Comparison of ENCODE assay signal across 12 cellular contexts in the genomic region with DNA sequence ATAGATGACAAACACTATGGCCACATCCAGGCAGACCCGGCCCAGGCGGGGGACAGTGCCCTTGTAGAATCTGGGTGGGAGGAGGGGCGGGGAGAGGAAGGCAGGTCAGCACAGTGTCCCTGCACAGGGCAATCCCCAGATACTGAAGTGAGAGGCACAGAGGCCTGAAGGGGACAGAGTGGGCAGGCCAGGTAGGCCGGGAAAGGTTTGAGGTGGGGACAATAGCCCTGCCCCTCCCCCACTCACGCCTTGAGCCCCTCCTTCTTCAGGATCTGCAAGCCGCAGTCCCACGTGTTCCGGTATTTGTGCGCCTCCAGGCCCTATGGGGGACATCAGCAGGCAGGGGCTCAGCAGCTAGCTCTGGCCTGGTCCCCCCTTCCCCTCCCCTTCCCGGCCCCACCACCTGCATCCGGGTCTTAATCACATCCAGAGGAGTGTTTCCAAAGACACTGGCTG. TPM values are rescaled to one million over a fixed set of nuclear protein-coding genes. Genes with fewer than 3 reads are reported as not detected.
DNase-seq lines count a peak whose midpoint lies in the region; TF ChIP-seq lines count a peak whose summit lies in the region.
"Had no signal": no experiment of that assay in that cellular context is flagged by ENCODE, and none has a peak within 500 bp of the region (broad histone marks: within the 10 kb centered on the region; RNA-seq: fewer than 3 reads in every experiment).

No MANE protein-coding gene starts in this region.

- POLR2A ChIA-PET in PC-9 (lab: Charles Lee; ENCODE audit: unreplicated experiment), result no interaction called here

- no peaks in the 10 kb centered on the region for H3K9me3 ChIP-seq in Karpas-422 (ENCODE audit: low read length)
- H3K9me3 ChIP-seq in osteoblast (ENCODE audit: low read depth, low read length), result no peaks in the 10 kb centered on the region
- H3K9me3 ChIP-seq in PC-9 (ENCODE audit: insufficient read depth, low read depth), result no peaks in the 10 kb centered on the region
- H3K9me3 ChIP-seq: tibial artery had no signal

- H3K9ac ChIP-seq in Karpas-422 (ENCODE audit: low read length), result peak overlapping the region; percentile 100

- no peaks in the 10 kb centered on the region for H3K9me3 Mint-ChIP-seq in activated T-cell treated with anti-CD3 and anti-CD28 coated beads, Interleukin-2, amount 50 U/mL, for 24 hours

- peak overlapping the region; percentile 80 for H3K27ac Mint-ChIP-seq in activated T-cell treated with anti-CD3 and anti-CD28 coated beads, Interleukin-2, amount 50 U/mL, for 24 hours

- H3K4me2 ChIP-seq in Karpas-422 (ENCODE audit: low read depth, low read length, poor library complexity, severe bottlenecking) (peak overlapping the region; percentile 95), osteoblast (ENCODE audit: insufficient read depth, low read length) (no peak overlapping the region), PC-9 (no peak overlapping the region)

- peaks cover 40% of the 10 kb centered on the region for H3K36me3 Mint-ChIP-seq in activated T-cell treated with anti-CD3 and anti-CD28 coated beads, Interleukin-2, amount 50 U/mL, for 24 hours (ENCODE audit: low read depth)

- H3K4me1 ChIP-seq in Karpas-422 (ENCODE audit: low read length) (peaks cover 60% of the 10 kb centered on the region), osteoblast (ENCODE audit: insufficient read depth, low read length) (peaks cover 36% of the 10 kb centered on the region), PC-9 (replicated peaks; ENCODE audit: insufficient read depth) (peaks cover 35% of the 10 kb centered on the region)

- H3K36me3 ChIP-seq in Karpas-422 (ENCODE audit: insufficient read depth, low read length), result no peaks in the 10 kb centered on the region; the same call in 1 of the 2 replicates
- peaks cover 3% of the 10 kb centered on the region for H3K36me3 ChIP-seq in osteoblast (ENCODE audit: insufficient read depth, low read length)
- 0 out of 2 replicates have a peak, but pooled peaks cover 7% of the 10 kb centered on the region for H3K36me3 ChIP-seq in PC-9 (ENCODE audit: low read depth)

- H3K27ac ChIP-seq in Karpas-422 (ENCODE audit: low read length) (peak overlapping the region; percentile 97), osteoblast (ENCODE audit: low read depth, low read length) (no peak overlapping the region), PC-9 (no peak overlapping the region)

- H3K4me1 Mint-ChIP-seq in activated T-cell treated with anti-CD3 and anti-CD28 coated beads, Interleukin-2, amount 50 U/mL, for 24 hours (ENCODE audit: low read depth), result peaks cover 44% of the 10 kb centered on the region

- no peaks in the 10 kb centered on the region for H3K27me3 Mint-ChIP-seq in activated T-cell treated with anti-CD3 and anti-CD28 coated beads, Interleukin-2, amount 50 U/mL, for 24 hours

- TF ChIP-seq CTCF in osteoblast (IDR thresholded peaks at IDR 0.05; ENCODE audit: extremely low read depth, low read depth, low read length) (no peak), PC-9 (conservative IDR thresholded peaks at IDR 0.05) (no peak)

- H3K9me2 ChIP-seq in Karpas-422 (replicated peaks; ENCODE audit: insufficient read depth, low read length) (no peaks in the 10 kb centered on the region), PC-9 (ENCODE audit: insufficient read depth) (no peaks in the 10 kb centered on the region)

- no TSS peak for BruUV-seq in PC-9 (replicated peaks; lab: Mats Ljungman, UMichigan)

- peak overlapping the region; percentile 74 for H3K4me3 Mint-ChIP-seq in activated T-cell treated with anti-CD3 and anti-CD28 coated beads, Interleukin-2, amount 50 U/mL, for 24 hours

- no peak overlapping the region for H2AFZ ChIP-seq in Karpas-422 (ENCODE audit: low read length)
- no peak overlapping the region for H2AFZ ChIP-seq in osteoblast (ENCODE audit: low read length)
- no peak overlapping the region for H2AFZ ChIP-seq in PC-9

- intact Hi-C loops in PC-9 (cut with micrococcal nuclease; ENCODE audit: unreplicated experiment), result loop anchor here (5.0 kb wide), 1 partner anchor 221 kb away; no protein-coding TSS in a partner anchor

- H3K27me3 ChIP-seq in Karpas-422 (ENCODE audit: low read length), result no peaks in the 10 kb centered on the region
- no peaks in the 10 kb centered on the region for H3K27me3 ChIP-seq in osteoblast (ENCODE audit: insufficient read depth, low read length)
- no peaks in the 10 kb centered on the region for H3K27me3 ChIP-seq in PC-9 (ENCODE audit: insufficient read depth, low read depth)
- H3K27me3 ChIP-seq: tibial artery had no signal

- H3K4me3 ChIP-seq in Karpas-422 (ENCODE audit: low read length) (peak overlapping the region; percentile 96), osteoblast (ENCODE audit: insufficient read depth, low read length) (no peak overlapping the region), PC-9 (no peak overlapping the region)

- peaks cover 38% of the 10 kb centered on the region; the same call in 1 of the 2 replicates for H3F3A ChIP-seq in PC-9 (ENCODE audit: insufficient read depth, low read depth)

- CTCF ChIA-PET in PC-9 (lab: Charles Lee), result no interaction called here

- peaks cover 64% of the 10 kb centered on the region for H3K79me2 ChIP-seq in Karpas-422 (ENCODE audit: low read length)
- H3K79me2 ChIP-seq in osteoblast (ENCODE audit: insufficient read depth, low read length), result peaks cover 67% of the 10 kb centered on the region
- peaks cover 63% of the 10 kb centered on the region for H3K79me2 ChIP-seq in PC-9 (ENCODE audit: low read depth)

- H4K20me1 ChIP-seq in Karpas-422 (ENCODE audit: insufficient read depth, low read depth, low read length) (peaks cover 5% of the 10 kb centered on the region; the same call in 1 of the 2 replicates), osteoblast (ENCODE audit: insufficient read depth, low read length) (peaks cover 40% of the 10 kb centered on the region), PC-9 (ENCODE audit: insufficient read depth) (peaks cover 41% of the 10 kb centered on the region)

- no peak for DNase-seq in activated T-cell treated with anti-CD3 and anti-CD28 coated beads, Interleukin-2, amount 50 U/mL, for 24 hours
- no peak for DNase-seq in activated T-cell treated with anti-CD3 and anti-CD28 coated beads, Interleukin-2, amount 50 U/mL, for 1 hour
- peak; percentile 44 for DNase-seq in Karpas-422
- peak; percentile 38 for DNase-seq in cerebellar cortex (ENCODE audit: low spot score)
- DNase-seq in osteoblast (ENCODE audit: insufficient read length, low spot score, missing footprints), result peak; percentile 14
- no peak for DNase-seq in PC-9
- DNase-seq in activated gamma-delta T cell (lab: John Stamatoyannopoulos, UW), result no peak
- no peak for DNase-seq in iPS-NIHi7 (ENCODE audit: extremely low spot score)
- DNase-seq: GOT3, tibial artery had no signal

RNA-seq across cellular contexts. Expression of gene SLC25A1, which starts 2.3 kb away (rescaled TPM):
- total RNA-seq in Karpas-422 (2014; rRNA removed; shearing (Covaris generic); ENCODE audit: low replicate concordance), result 163 and 270 TPM in 2 replicates
- total RNA-seq in osteoblast (63.7 and 69.2 TPM in 2 replicates), PC-9 (2021) (79.1 and 79.9 TPM in 2 replicates)

RNA-seq across cellular contexts. Expression of gene GSC2, which starts 26.1 kb away (rescaled TPM):
- total RNA-seq in Karpas-422 (2014; rRNA removed; shearing (Covaris generic); ENCODE audit: low replicate concordance), result not detected in 2 replicates
- total RNA-seq in osteoblast, result not detected in 2 replicates
- total RNA-seq in PC-9 (2021), result not detected in 2 replicates
- total RNA-seq: mesenteric fat pad, right cardiac atrium had no signal

RNA-seq across cellular contexts. Expression of gene ESS2, which starts 31.8 kb away (rescaled TPM):
- 3.5 and 7.8 TPM in 2 replicates for total RNA-seq in Karpas-422 (2014; rRNA removed; shearing (Covaris generic); ENCODE audit: low replicate concordance)
- total RNA-seq in osteoblast, result 19.4 and 22.1 TPM in 2 replicates
- total RNA-seq in PC-9 (2021), result 10.3 and 14.6 TPM in 2 replicates

RNA-seq across cellular contexts. Expression of gene TSSK2, which starts 45.1 kb away (rescaled TPM):
- not detected in 2 replicates for total RNA-seq in Karpas-422 (2014; rRNA removed; shearing (Covaris generic); ENCODE audit: low replicate concordance)
- total RNA-seq in osteoblast (not detected in 2 replicates), PC-9 (2021) (not detected in 2 replicates)
- total RNA-seq: mesenteric fat pad, right cardiac atrium had no signal

RNA-seq across cellular contexts. Expression of gene DGCR2, which starts 54.0 kb away (rescaled TPM):
- 18.6 and 31.1 TPM in 2 replicates for total RNA-seq in Karpas-422 (2014; rRNA removed; shearing (Covaris generic); ENCODE audit: low replicate concordance)
- total RNA-seq in osteoblast (40.7 and 43.4 TPM in 2 replicates), PC-9 (2021) (35.1 and 37.6 TPM in 2 replicates)

Comparison
In these comparisons a context has a peak if more than half of its experiments do, and no peak if none do; other contexts are left out.
1. DNase-seq: peak in Karpas-422 (single experiment), cerebellar cortex (single experiment) and osteoblast (single experiment); none in activated T-cell treated with anti-CD3 and anti-CD28 coated beads, Interleukin-2, amount 50 U/mL, for 24 hours (single experiment), activated T-cell treated with anti-CD3 and anti-CD28 coated beads, Interleukin-2, amount 50 U/mL, for 1 hour (single experiment), PC-9 (0 of 2), activated gamma-delta T cell (single experiment) and iPS-NIHi7 (single experiment).